Comparison of ENCODE assay signal across 19 cellular contexts in the genomic region with DNA sequence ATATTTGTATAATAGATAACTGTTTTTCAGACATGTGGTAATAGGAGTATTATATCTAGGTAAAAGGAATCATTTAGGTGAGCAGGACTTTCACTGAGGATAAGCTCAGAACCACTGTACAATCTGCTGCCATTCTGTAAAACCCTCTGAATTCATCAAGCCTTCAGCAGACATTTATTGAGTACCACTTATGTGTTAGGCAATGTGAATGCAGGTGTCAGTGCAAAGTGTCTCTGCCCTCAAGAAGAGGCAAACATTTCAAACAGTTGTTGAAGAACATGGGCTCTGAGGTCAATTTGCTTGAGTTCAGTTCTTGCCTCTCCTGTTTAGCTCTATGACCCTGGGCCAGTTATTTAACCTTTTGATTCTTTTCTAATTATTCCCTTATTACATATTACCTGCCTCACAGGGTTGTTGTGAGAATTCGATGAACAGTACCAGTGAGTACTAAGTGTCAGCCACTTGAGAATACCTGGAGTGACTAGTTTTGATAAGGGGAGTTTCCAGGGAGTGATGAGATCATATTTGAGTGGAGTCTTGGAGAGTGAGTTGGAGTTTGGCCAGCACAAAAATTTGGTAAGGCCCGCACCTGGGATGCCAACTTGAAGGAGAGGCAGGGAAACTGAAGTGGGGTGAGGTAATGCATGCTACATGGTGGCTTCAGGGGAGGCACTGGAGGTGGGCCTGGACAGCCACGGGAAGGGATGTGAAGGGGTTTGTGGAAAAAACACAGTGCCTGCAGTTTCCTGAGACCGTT. TPM values are rescaled to one million over a fixed set of nuclear protein-coding genes. Genes with fewer than 3 reads are reported as not detected.
A peak's percentile ranks its signal among the peaks of the same experiment; 100 is the strongest.
DNase-seq lines count a peak whose midpoint lies in the region; ATAC-seq and TF ChIP-seq lines count a peak whose summit lies in the region.
"Had no signal": no experiment of that assay in that cellular context is flagged by ENCODE, and none has a peak within 500 bp of the region (broad histone marks: within the 10 kb centered on the region; RNA-seq: fewer than 3 reads in every experiment).

No MANE protein-coding gene starts in this region.

- intact Hi-C loops in PC-3 (cut with micrococcal nuclease): no loop called here

- H2AFZ ChIP-seq in PC-3 (ENCODE audit: low read length): no peak overlapping the region

- no peaks in the 10 kb centered on the region for H3F3A ChIP-seq in PC-3 (ENCODE audit: low read length, unreplicated experiment)

- H3K9me3 Mint-ChIP-seq in activated T-cell treated with anti-CD3 and anti-CD28 coated beads, Interleukin-2, amount 50 U/mL, for 4 hours: no peaks in the 10 kb centered on the region
- H3K9me3 Mint-ChIP-seq: natural killer cell had no signal

- H3K27ac ChIP-seq in PC-3 (ENCODE audit: low read length): no peak overlapping the region
- H3K27ac ChIP-seq: colonic mucosa, psoas muscle, testis had no signal

- no peak overlapping the region for H3K4me3 ChIP-seq in PC-3 (ENCODE audit: low read length)
- H3K4me3 ChIP-seq: colonic mucosa, gastroesophageal sphincter, psoas muscle, testis had no signal

- H3K4me3 Mint-ChIP-seq in activated T-cell treated with anti-CD3 and anti-CD28 coated beads, Interleukin-2, amount 50 U/mL, for 4 hours: no peak overlapping the region
- H3K4me3 Mint-ChIP-seq: natural killer cell had no signal

- H3K36me3 ChIP-seq in PC-3 (ENCODE audit: low read depth, low read length): peaks cover 3% of the 10 kb centered on the region; the same call in 1 of the 2 replicates
- H3K36me3 ChIP-seq: colonic mucosa, gastroesophageal sphincter had no signal

- no peaks in the 10 kb centered on the region for H3K27me3 ChIP-seq in PC-3 (ENCODE audit: low read length)
- H3K27me3 ChIP-seq: colonic mucosa, gastroesophageal sphincter, testis had no signal

- CTCF ChIA-PET in PC-3 (lab: Charles Lee): no interaction called here

- BruUV-seq in PC-3 (replicated peaks; lab: Mats Ljungman, UMichigan): no TSS peak

- H4K20me1 ChIP-seq in PC-3 (ENCODE audit: low read length): no peaks in the 10 kb centered on the region

- ATAC-seq in PC-3: peak; percentile 21; the same call in 1 of the 2 replicates
- no peak for ATAC-seq in activated T-cell treated with anti-CD3 and anti-CD28 coated beads, Interleukin-2, amount 50 U/mL, for 4 hours
- ATAC-seq: activated CD4-positive, CD25-positive, alpha-beta regulatory T cell treated with anti-CD3 and anti-CD28 coated beads, Interleukin-2, amount 50 U/mL, for 24 hours; gastroesophageal sphincter; natural killer cell; psoas muscle had no signal

- no peaks in the 10 kb centered on the region for H3K9me2 ChIP-seq in PC-3 (replicated peaks; ENCODE audit: low read length)

- peaks cover 97% of the 10 kb centered on the region for H3K79me2 ChIP-seq in PC-3 (ENCODE audit: low read length)

- TF ChIP-seq CTCF in PC-3 (conservative IDR thresholded peaks at IDR 0.05; ENCODE audit: low read depth, low read length): no peak

- H3K36me3 Mint-ChIP-seq in activated T-cell treated with anti-CD3 and anti-CD28 coated beads, Interleukin-2, amount 50 U/mL, for 4 hours (ENCODE audit: insufficient read depth): no peaks in the 10 kb centered on the region
- H3K36me3 Mint-ChIP-seq: natural killer cell had no signal

- H3K27me3 Mint-ChIP-seq in activated T-cell treated with anti-CD3 and anti-CD28 coated beads, Interleukin-2, amount 50 U/mL, for 4 hours (ENCODE audit: low read depth): peaks cover 6% of the 10 kb centered on the region

- POLR2A ChIA-PET in PC-3 (lab: Charles Lee; ENCODE audit: unreplicated experiment): interaction anchor here (0.5 kb wide), 1 partner anchor 76 kb away, joined by 4 read pairs; no protein-coding TSS in a partner anchor

- no peaks in the 10 kb centered on the region for H3K4me1 Mint-ChIP-seq in activated T-cell treated with anti-CD3 and anti-CD28 coated beads, Interleukin-2, amount 50 U/mL, for 4 hours (ENCODE audit: low read depth)
- H3K4me1 Mint-ChIP-seq: natural killer cell had no signal

- H3K9me3 ChIP-seq in PC-3 (ENCODE audit: low read length): no peaks in the 10 kb centered on the region
- H3K9me3 ChIP-seq: colonic mucosa, gastroesophageal sphincter, psoas muscle, testis had no signal

- peak; percentile 24 for DNase-seq in HK-2 (ENCODE audit: unreplicated experiment)
- peak; percentile 76 for DNase-seq in PC-3
- peak; percentile 82 for DNase-seq in glomerular visceral epithelial cell (ENCODE audit: extremely low spot score)
- DNase-seq in renal cortical epithelial cell (ENCODE audit: low read depth): peak; percentile 46
- no peak for DNase-seq in activated T-cell treated with anti-CD3 and anti-CD28 coated beads, Interleukin-2, amount 50 U/mL, for 4 hours
- no peak for DNase-seq in SHP77 (lab: John Stamatoyannopoulos, UW)
- DNase-seq in midbrain (lab: John Stamatoyannopoulos, UW): no peak
- DNase-seq: activated effector memory CD4-positive, alpha-beta T cell treated with anti-CD3 and anti-CD28 coated beads, Interleukin-2, amount 50 U/mL, for 16 hours; amygdala; colonic mucosa; HCEC 1CT; natural killer cell; NCI-H1436; psoas muscle; Right ventricle myocardium superior; T-helper 2 cell; testis had no signal

- peaks cover 26% of the 10 kb centered on the region for H3K4me1 ChIP-seq in PC-3 (ENCODE audit: insufficient read depth, low read length)
- H3K4me1 ChIP-seq: colonic mucosa, testis had no signal

- H3K4me2 ChIP-seq in PC-3 (ENCODE audit: low read length): 0 out of 2 replicates have a peak overlapping the region, but pooled peaks have one; percentile 3

- H3K9ac ChIP-seq in PC-3 (ENCODE audit: low read length): no peak overlapping the region

RNA-seq across cellular contexts. Expression of gene RASSF8, which starts 33.7 kb away (rescaled TPM):
- 51.2 and 87.8 TPM in 2 replicates for total RNA-seq in PC-3 (2014; rRNA removed)
- 48.1 and 68.5 TPM in 2 replicates for total RNA-seq in renal cortical epithelial cell
- under 1 TPM; 0.19 to 0.58 (median 0.53) TPM for total RNA-seq in activated T-cell treated with anti-CD3 and anti-CD28 coated beads, Interleukin-2, amount 50 U/mL, for 4 hours

Comparison
In these comparisons a context has a peak if more than half of its experiments do, and no peak if none do; other contexts are left out.
1. DNase-seq: peak in HK-2 (single experiment), PC-3 (single experiment), glomerular visceral epithelial cell (single experiment) and renal cortical epithelial cell (single experiment); none in activated T-cell treated with anti-CD3 and anti-CD28 coated beads, Interleukin-2, amount 50 U/mL, for 4 hours (single experiment), SHP77 (0 of 2) and midbrain (single experiment).
2. RNA of gene RASSF8, which starts 33.7 kb away (total RNA-seq): 48.1 to 68.5 TPM in renal cortical epithelial cell and 51.2 to 87.8 TPM in PC-3; 0.19 to 0.58 TPM in activated T-cell treated with anti-CD3 and anti-CD28 coated beads, Interleukin-2, amount 50 U/mL, for 4 hours; every median in the first group is over 10 times any median in the second.